Comparison of ENCODE assay signal across 16 cellular contexts in genomic region chr4:73178389-73178788, GRCh38.
A peak's percentile ranks its signal among the peaks of the same experiment; 100 is the strongest.
DNase-seq lines count a peak whose midpoint lies in the region; ATAC-seq, FAIRE-seq and TF ChIP-seq lines count a peak whose summit lies in the region.
"Had no signal": no experiment of that assay in that cellular context is flagged by ENCODE, and none has a peak within 500 bp of the region (broad histone marks: within the 10 kb centered on the region; RNA-seq: fewer than 3 reads in every experiment).

No MANE protein-coding gene starts in this region.

- H4K20me1 ChIP-seq in K562 (replicated peaks; ENCODE audit: control insufficient read depth, insufficient read depth, low read length): no peaks in the 10 kb centered on the region

- H3K27me3 ChIP-seq in K562 (ENCODE audit: control insufficient read depth in 2 of 2, insufficient read depth in 2 of 2, low read length in 2 of 2): no peaks in the 10 kb centered on the region

- H3K4me2 ChIP-seq in K562 (ENCODE audit: insufficient read depth, low read length): no peak overlapping the region
- H3K4me2 ChIP-seq: GM23338 had no signal

- no peaks in the 10 kb centered on the region for H3K27me3 Mint-ChIP-seq in stimulated activated naive B cell treated with anti-CD40 and anti-IgM and Interleukin-4, amounts not matched to agents 10 μg/mL and 1 μg/mL and 100 μg/mL, for 72 hours
- H3K27me3 Mint-ChIP-seq in stimulated activated memory B cell treated with anti-CD40 and anti-IgM and Interleukin-4, amounts not matched to agents 10 μg/mL and 1 μg/mL and 100 μg/mL, for 72 hours: no peaks in the 10 kb centered on the region
- H3K27me3 Mint-ChIP-seq: CD4-positive, alpha-beta memory T cell had no signal

- H3K9me3 Mint-ChIP-seq in stimulated activated naive B cell treated with anti-CD40 and anti-IgM and Interleukin-4, amounts not matched to agents 10 μg/mL and 1 μg/mL and 100 μg/mL, for 72 hours: peaks cover 11 to 13% of the 10 kb centered on the region in 2 donors
- peaks cover 9% of the 10 kb centered on the region for H3K9me3 Mint-ChIP-seq in stimulated activated memory B cell treated with anti-CD40 and anti-IgM and Interleukin-4, amounts not matched to agents 10 μg/mL and 1 μg/mL and 100 μg/mL, for 72 hours
- H3K9me3 Mint-ChIP-seq: GM23338, H9 had no signal

- H3K27ac ChIP-seq in HEK293 (ENCODE audit: extremely low read depth, low read depth, low read length) (no peak overlapping the region), K562 (ENCODE audit: extremely low read depth, low read depth, low read length) (peak overlapping the region; percentile 56; the same call in 2 of the 3 replicates)

- CTCF ChIA-PET in HEK293 (lab: Yijun Ruan, JAX): no interaction called here
- CTCF ChIA-PET in K562 (lab: Yijun Ruan, JAX; ENCODE audit: low intra/inter-chr PET ratio): no interaction called here

- intact Hi-C loops in K562 (cut with micrococcal nuclease): no loop called here

- H2AFZ ChIP-seq in K562 (ENCODE audit: low read depth, low read length): no peak overlapping the region
- H2AFZ ChIP-seq: GM23338 had no signal

- no peak for ATAC-seq in K562
- ATAC-seq in stimulated activated naive B cell treated with anti-CD40 and anti-IgM and Interleukin-4, amounts not matched to agents 10 μg/mL and 1 μg/mL and 100 μg/mL, for 72 hours (replicated peaks): peak; percentile 39 to 44
- no peak for ATAC-seq in stimulated activated memory B cell treated with anti-CD40 and anti-IgM and Interleukin-4, amounts not matched to agents 10 μg/mL and 1 μg/mL and 100 μg/mL, for 72 hours
- ATAC-seq: GM12878, GM23338, HCT116 had no signal

- H3K36me3 Mint-ChIP-seq in stimulated activated naive B cell treated with anti-CD40 and anti-IgM and Interleukin-4, amounts not matched to agents 10 μg/mL and 1 μg/mL and 100 μg/mL, for 72 hours: peaks cover 33 to 42% of the 10 kb centered on the region in 2 donors
- H3K36me3 Mint-ChIP-seq in stimulated activated memory B cell treated with anti-CD40 and anti-IgM and Interleukin-4, amounts not matched to agents 10 μg/mL and 1 μg/mL and 100 μg/mL, for 72 hours: peaks cover 46% of the 10 kb centered on the region

- no peak for DNase-seq in GM19239 (ENCODE audit: insufficient read length, low spot score)
- no peak for DNase-seq in K562 (ENCODE audit: extremely low read depth in 1 of 4, low spot score in 3 of 4)
- no peak for DNase-seq in stimulated activated naive B cell treated with anti-CD40 and anti-IgM and Interleukin-4, amounts not matched to agents 10 μg/mL and 1 μg/mL and 100 μg/mL, for 72 hours
- no peak for DNase-seq in Kasumi-1 (lab: John Stamatoyannopoulos, UW)
- DNase-seq: C1 segment of cervical spinal cord; Calu3; CD4-positive, alpha-beta memory T cell; COR-L47; DMS53; DND-41; H9 had no signal

- in situ Hi-C loops in K562 (cut with MboI): no loop called here

- no peak overlapping the region for H3K27ac Mint-ChIP-seq in stimulated activated naive B cell treated with anti-CD40 and anti-IgM and Interleukin-4, amounts not matched to agents 10 μg/mL and 1 μg/mL and 100 μg/mL, for 72 hours
- no peak overlapping the region for H3K27ac Mint-ChIP-seq in stimulated activated memory B cell treated with anti-CD40 and anti-IgM and Interleukin-4, amounts not matched to agents 10 μg/mL and 1 μg/mL and 100 μg/mL, for 72 hours
- H3K27ac Mint-ChIP-seq: CD4-positive, alpha-beta memory T cell; GM23338; H9 had no signal

- no peaks in the 10 kb centered on the region for H3K9me1 ChIP-seq in K562 (ENCODE audit: control insufficient read depth, insufficient read depth, low read length)

- no TSS peak for BruUV-seq in K562 (replicated peaks; lab: Mats Ljungman, UMichigan)

- TF ChIP-seq EP300 in K562 (IDR thresholded peaks at IDR 0.05; ENCODE audit: low read length): no peak

- H3K9me3 ChIP-seq in HEK293 (ENCODE audit: control insufficient read depth, insufficient read depth, low read depth, low read length) (no peaks in the 10 kb centered on the region), K562 (replicated peaks; ENCODE audit: control insufficient read depth, insufficient read depth, low read depth, low read length) (peaks cover 4% of the 10 kb centered on the region)

- TF ChIP-seq CTCF in HEK293 (tag by site-specific recombination; IDR thresholded peaks at IDR 0.05) (no peak), K562 (IDR thresholded peaks at IDR 0.05 in 2 of 3, conservative IDR thresholded peaks at IDR 0.05 in 1 of 3; ENCODE audit: insufficient read depth in 2 of 3, low read depth in 1 of 3, low read length in 3 of 3) (no peak)

- no peak overlapping the region for H3K4me3 ChIP-seq in HEK293 (ENCODE audit: low read depth, low read length)
- H3K4me3 ChIP-seq in K562: no peak overlapping the region
- H3K4me3 ChIP-seq: GM12878, GM23338 had no signal

- peaks cover 95% of the 10 kb centered on the region for H3K79me2 ChIP-seq in K562 (ENCODE audit: control insufficient read depth, insufficient read depth, low read length)

- POLR2A ChIA-PET in HEK293 (lab: Yijun Ruan, JAX): no interaction called here
- POLR2A ChIA-PET in K562 (lab: Yijun Ruan, JAX): interaction anchor here (1.1 kb wide), 1 partner anchor 18 kb away, joined by 3 read pairs; no protein-coding TSS in a partner anchor

- H3K9ac ChIP-seq in K562 (ENCODE audit: insufficient read depth in 1 of 2, low read depth in 2 of 2, low read length in 2 of 2): peak overlapping the region in 1 of 2 experiments; percentile 18; a peak in 1 of 4 replicates

- no peak overlapping the region for H3K4me3 Mint-ChIP-seq in stimulated activated naive B cell treated with anti-CD40 and anti-IgM and Interleukin-4, amounts not matched to agents 10 μg/mL and 1 μg/mL and 100 μg/mL, for 72 hours
- no peak overlapping the region for H3K4me3 Mint-ChIP-seq in stimulated activated memory B cell treated with anti-CD40 and anti-IgM and Interleukin-4, amounts not matched to agents 10 μg/mL and 1 μg/mL and 100 μg/mL, for 72 hours
- H3K4me3 Mint-ChIP-seq: CD4-positive, alpha-beta memory T cell; GM23338; H9 had no signal

- WGBS in K562 (ENCODE audit: insufficient coverage, low coverage, missing lambda C conversion rate): 73% methylated on average over 5 of the region's 5 CpGs

- TF ChIP-seq RAD21 in K562 (CRISPR knock-in tag; conservative IDR thresholded peaks at IDR 0.05 in 1 of 2, IDR thresholded peaks at IDR 0.05 in 1 of 2): no peak

- TF ChIP-seq POLR2A in K562 (conservative IDR thresholded peaks at IDR 0.05): no peak

- H3K4me1 ChIP-seq in HEK293 (ENCODE audit: control insufficient read depth, insufficient read depth, low read length) (peaks cover 6% of the 10 kb centered on the region), K562 (replicated peaks in 1 of 2; ENCODE audit: control insufficient read depth in 2 of 2, insufficient read depth in 2 of 2, low read length in 2 of 2) (peaks cover 0 to 4% of the 10 kb centered on the region in 2 experiments; a peak in 2 of 5 replicates)

- H3K4me1 Mint-ChIP-seq in stimulated activated naive B cell treated with anti-CD40 and anti-IgM and Interleukin-4, amounts not matched to agents 10 μg/mL and 1 μg/mL and 100 μg/mL, for 72 hours: peaks cover 21 to 54% of the 10 kb centered on the region in 2 donors
- H3K4me1 Mint-ChIP-seq in stimulated activated memory B cell treated with anti-CD40 and anti-IgM and Interleukin-4, amounts not matched to agents 10 μg/mL and 1 μg/mL and 100 μg/mL, for 72 hours: peaks cover 57% of the 10 kb centered on the region

- FAIRE-seq in GM19239 (lab: Jason Lieb, UNC) (peak; percentile 61), K562 (lab: Jason Lieb, UNC) (no peak)
- FAIRE-seq: GM12878 had no signal

- H3K36me3 ChIP-seq in HEK293 (ENCODE audit: control insufficient read depth in 2 of 2, insufficient read depth in 1 of 2, low read length in 2 of 2) (peaks cover 0 to 35% of the 10 kb centered on the region in 2 experiments; a peak in 1 of 3 replicates), K562 (ENCODE audit: control insufficient read depth, insufficient read depth, low read length) (peaks cover 53% of the 10 kb centered on the region)

TF ChIP-seq in HEK293, 187 proteins besides CTCF, POLR2A, EP300 and RAD21 (continues in another document):
- TF ChIP-seq ZNF18 (tag by site-specific recombination; IDR thresholded peaks at IDR 0.05) (no peak), ZNF223 (tag by site-specific recombination; IDR thresholded peaks at IDR 0.05) (no peak), ZNF132 (tag by site-specific recombination; IDR thresholded peaks at IDR 0.05; ENCODE audit: borderline replicate concordance) (no peak), ZNF341 (tag by site-specific recombination; IDR thresholded peaks at IDR 0.05; ENCODE audit: low read depth) (no peak), ZNF843 (tag by site-specific recombination; IDR thresholded peaks at IDR 0.05) (no peak), ZNF664 (tag by site-specific recombination; IDR thresholded peaks at IDR 0.05) (no peak)

TF ChIP-seq in K562, 482 proteins besides CTCF, POLR2A, EP300 and RAD21:
- peak; percentile 31; the same call in 1 of the 2 replicates for TF ChIP-seq MAFK (IDR thresholded peaks at IDR 0.05; ENCODE audit: low read length)
- peak; percentile 91 for TF ChIP-seq ZNF316 (IDR thresholded peaks at IDR 0.05)
- peak; percentile 81 for TF ChIP-seq C11orf30 (IDR thresholded peaks at IDR 0.05; ENCODE audit: low read depth)
- peak; percentile 33; the same call in 1 of the 2 replicates for TF ChIP-seq MAFF (IDR thresholded peaks at IDR 0.05; ENCODE audit: low read length)
- no peak for TF ChIP-seq MXD1 (CRISPR knock-in tag; IDR thresholded peaks at IDR 0.05; ENCODE audit: borderline replicate concordance, poor library complexity, severe bottlenecking)
- TF ChIP-seq MAFG (tag; conservative IDR thresholded peaks at IDR 0.05): peak; percentile 54
- peak; percentile 44; the same call in 1 of the 2 replicates for TF ChIP-seq NFE2 (IDR thresholded peaks at IDR 0.05; ENCODE audit: low read depth)
- no peak for TF ChIP-seq SOX6 (IDR thresholded peaks at IDR 0.05)
- TF ChIP-seq RFX5 (IDR thresholded peaks at IDR 0.05; ENCODE audit: low read depth, low read length): no peak
TF ChIP-seq in K562: peak in this region for 6.

Comparison
In these comparisons a context has a peak if more than half of its experiments do, and no peak if none do; other contexts are left out.
1. ATAC-seq: peak in stimulated activated naive B cell treated with anti-CD40 and anti-IgM and Interleukin-4, amounts not matched to agents 10 μg/mL and 1 μg/mL and 100 μg/mL, for 72 hours (2 of 2); none in K562 (single experiment) and stimulated activated memory B cell treated with anti-CD40 and anti-IgM and Interleukin-4, amounts not matched to agents 10 μg/mL and 1 μg/mL and 100 μg/mL, for 72 hours (single experiment).